ENCODE assay signal across 8 cellular contexts in the genomic region with DNA sequence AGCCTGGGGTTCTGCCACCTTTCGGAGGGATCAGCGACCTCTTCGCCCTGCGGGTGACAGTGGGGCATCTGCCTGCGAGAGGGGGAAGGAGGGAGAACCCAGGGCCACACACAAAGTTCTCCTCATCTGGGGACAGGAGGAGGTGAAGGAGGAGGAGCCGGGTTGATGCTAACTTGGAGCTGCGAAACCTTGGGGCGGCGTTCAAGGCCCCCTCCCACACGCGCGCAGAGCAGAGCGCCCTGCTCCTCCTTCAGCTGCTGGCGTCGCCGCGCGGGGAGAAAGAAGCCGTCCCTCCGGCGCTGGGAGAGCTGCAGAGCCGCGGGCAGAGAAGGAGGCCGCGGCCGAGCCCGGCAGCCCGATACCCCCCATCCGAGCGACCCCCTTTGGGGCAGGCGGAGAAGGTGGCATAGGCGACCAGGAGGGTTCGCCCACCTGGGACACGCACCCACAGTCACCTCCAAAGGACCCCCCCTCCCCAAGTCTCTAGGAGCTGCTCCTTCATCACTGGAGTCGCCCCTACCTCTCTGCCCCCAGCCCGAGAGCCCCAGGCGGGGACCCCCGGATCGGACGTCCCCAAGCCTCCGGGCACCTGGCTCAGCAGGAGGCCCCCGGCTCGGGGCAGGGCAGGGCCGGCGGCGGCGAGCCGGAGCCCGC. TPM values are rescaled to one million over a fixed set of nuclear protein-coding genes. Genes with fewer than 3 reads are reported as not detected.
DNase-seq lines count a peak whose midpoint lies in the region; ATAC-seq, FAIRE-seq and TF ChIP-seq lines count a peak whose summit lies in the region.

A gene with protein sequence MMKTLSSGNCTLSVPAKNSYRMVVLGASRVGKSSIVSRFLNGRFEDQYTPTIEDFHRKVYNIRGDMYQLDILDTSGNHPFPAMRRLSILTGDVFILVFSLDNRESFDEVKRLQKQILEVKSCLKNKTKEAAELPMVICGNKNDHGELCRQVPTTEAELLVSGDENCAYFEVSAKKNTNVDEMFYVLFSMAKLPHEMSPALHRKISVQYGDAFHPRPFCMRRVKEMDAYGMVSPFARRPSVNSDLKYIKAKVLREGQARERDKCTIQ (plus strand): TSS at position 232 of the 654 bp plus-strand sequence. CDS start 5,979 bp downstream, outside the sequence.

- peak; percentile 50 for DNase-seq in Ammon's horn (ENCODE audit: low spot score)
- DNase-seq in H54 (ENCODE audit: insufficient read length, low spot score): peak; percentile 62
- DNase-seq in SK-N-MC (ENCODE audit: low read depth, low spot score): no peak
- no peak for DNase-seq in brain microvascular endothelial cell
- peak; percentile 48 to 76 for DNase-seq in left colon
- peak; percentile 63 for DNase-seq in stimulated activated CD4-positive, alpha-beta T cell treated with anti-CD3 and anti-CD28 coated beads, Interleukin-4, amount 100 ng/mL, for 1 hour
- no peak for DNase-seq in GDM1 (lab: John Stamatoyannopoulos, UW)

- no peaks in the 10 kb centered on the region for H3K36me3 ChIP-seq in SK-N-MC (ENCODE audit: insufficient read depth, low read length)
- H3K36me3 ChIP-seq in brain microvascular endothelial cell (replicated peaks): no peaks in the 10 kb centered on the region

- ATAC-seq in left colon: peak; percentile 55
- no peak for ATAC-seq in GM21619 (IDR thresholded peaks at IDR 0.05; ENCODE audit: unreplicated experiment)

- TF ChIP-seq POLR2A in H54 (IDR thresholded peaks at IDR 0.05; ENCODE audit: low read depth, low read length): no peak

- peaks cover 33% of the 10 kb centered on the region for H3K27me3 ChIP-seq in brain microvascular endothelial cell (replicated peaks)

- H3K9me3 ChIP-seq in SK-N-MC (ENCODE audit: low read depth, low read length): no peaks in the 10 kb centered on the region

- H3K9ac ChIP-seq in SK-N-MC (ENCODE audit: insufficient read length): peak within 1 kb of the TSS; percentile 29

- no peak for FAIRE-seq in H54 (lab: Jason Lieb, UNC)

- intact Hi-C loops in left colon (cut with DNase I, micrococcal nuclease): no loop called here

- no peak for TF ChIP-seq CTCF in brain microvascular endothelial cell (IDR thresholded peaks at IDR 0.05; ENCODE audit: low read depth, low read length, missing control alignments)

- H3K27ac ChIP-seq in SK-N-MC (no peak within 1 kb of the TSS), brain microvascular endothelial cell (no peak within 1 kb of the TSS)

- in situ Hi-C loops in brain microvascular endothelial cell (cut with HindIII; ENCODE audit: low pct_ligation_motif_present, low sequenced_read_pairs): no loop called here

- H3K4me3 ChIP-seq in SK-N-MC (peak within 1 kb of the TSS; percentile 85), brain microvascular endothelial cell (ENCODE audit: low read depth, low read length) (peak within 1 kb of the TSS; percentile 49)

RNA-seq across cellular contexts. Expression of the gene that starts here (rescaled TPM):
- total RNA-seq in left colon: 10 to 100 TPM; 12.9 to 24.5 TPM

Comparison
In these comparisons a context has a peak if more than half of its experiments do, and no peak if none do; other contexts are left out.
1. DNase-seq: peak in Ammon's horn (single experiment), H54 (single experiment), left colon (2 of 2) and stimulated activated CD4-positive, alpha-beta T cell treated with anti-CD3 and anti-CD28 coated beads, Interleukin-4, amount 100 ng/mL, for 1 hour (single experiment); none in SK-N-MC (single experiment), brain microvascular endothelial cell (single experiment) and GDM1 (single experiment).